Comparison of ENCODE assay signal across 13 cellular contexts in genomic region chr6:158758464-158758863, GRCh38.
DNase-seq lines count a peak whose midpoint lies in the region; ATAC-seq lines count a peak whose summit lies in the region.
"Had no signal": no experiment of that assay in that cellular context is flagged by ENCODE, and none has a peak within 500 bp of the region (broad histone marks: within the 10 kb centered on the region; RNA-seq: fewer than 3 reads in every experiment).

No MANE protein-coding gene starts in this region.

- no peak overlapping the region for H3K4me3 Mint-ChIP-seq in activated naive CD4-positive, alpha-beta T cell treated with anti-CD3 and anti-CD28 coated beads for 36 hours

- no peaks in the 10 kb centered on the region for H3K4me1 Mint-ChIP-seq in activated naive CD4-positive, alpha-beta T cell treated with anti-CD3 and anti-CD28 coated beads for 36 hours (ENCODE audit: low read depth)

- ATAC-seq in activated naive CD4-positive, alpha-beta T cell treated with anti-CD3 and anti-CD28 coated beads, Interleukin-2, amount 50 U/mL, for 72 hours, result peak in 1 of 2 donors; percentile 11
- no peak for ATAC-seq in GM19328 (IDR thresholded peaks at IDR 0.05; ENCODE audit: unreplicated experiment)
- ATAC-seq: PC-3 had no signal

- CTCF ChIA-PET in activated naive CD4-positive, alpha-beta T cell treated with anti-CD3 and anti-CD28 coated beads for 36 hours (lab: Charles Lee), result no interaction called here

- H3K36me3 Mint-ChIP-seq in activated naive CD4-positive, alpha-beta T cell treated with anti-CD3 and anti-CD28 coated beads, Interleukin-2, amount 50 U/mL, for 72 hours, result peaks cover 10 to 21% of the 10 kb centered on the region in 2 donors
- peaks cover 35% of the 10 kb centered on the region for H3K36me3 Mint-ChIP-seq in activated naive CD4-positive, alpha-beta T cell treated with anti-CD3 and anti-CD28 coated beads for 36 hours (ENCODE audit: low read depth)

- no peaks in the 10 kb centered on the region for H3K9me3 Mint-ChIP-seq in activated naive CD4-positive, alpha-beta T cell treated with anti-CD3 and anti-CD28 coated beads, Interleukin-2, amount 50 U/mL, for 72 hours
- no peaks in the 10 kb centered on the region for H3K9me3 Mint-ChIP-seq in activated naive CD4-positive, alpha-beta T cell treated with anti-CD3 and anti-CD28 coated beads for 36 hours
- H3K9me3 Mint-ChIP-seq: natural killer cell had no signal

- DNase-seq in activated naive CD4-positive, alpha-beta T cell treated with anti-CD3 and anti-CD28 coated beads, Interleukin-2, amount 50 U/mL, for 72 hours (ENCODE audit: low spot score in 2 of 2), result no peak
- DNase-seq in activated naive CD4-positive, alpha-beta T cell treated with anti-CD3 and anti-CD28 coated beads for 36 hours, result no peak
- DNase-seq in NCI-H2196 (lab: John Stamatoyannopoulos, UW; ENCODE audit: unreplicated experiment), result peak; percentile 74
- peak; percentile 84 for DNase-seq in cerebellar cortex (ENCODE audit: low spot score)
- DNase-seq in retina, result peak; percentile 42
- no peak for DNase-seq in AML-193 (lab: John Stamatoyannopoulos, UW)
- no peak for DNase-seq in HuH-7 (ENCODE audit: low spot score)
- DNase-seq: activated CD4-positive, alpha-beta T cell treated with anti-CD3 and anti-CD28 coated beads for 1 hour; amniotic stem cell; natural killer cell; PC-3; stimulated activated naive CD4-positive, alpha-beta T cell treated with Interleukin-2 at 50 U/mL for 16 hours had no signal

- peak overlapping the region; percentile 56 to 61 for H3K27ac Mint-ChIP-seq in activated naive CD4-positive, alpha-beta T cell treated with anti-CD3 and anti-CD28 coated beads, Interleukin-2, amount 50 U/mL, for 72 hours
- no peak overlapping the region for H3K27ac Mint-ChIP-seq in activated naive CD4-positive, alpha-beta T cell treated with anti-CD3 and anti-CD28 coated beads for 36 hours

- no peaks in the 10 kb centered on the region for H3K27me3 Mint-ChIP-seq in activated naive CD4-positive, alpha-beta T cell treated with anti-CD3 and anti-CD28 coated beads for 36 hours (ENCODE audit: low read depth)

- intact Hi-C loops in activated naive CD4-positive, alpha-beta T cell treated with anti-CD3 and anti-CD28 coated beads for 36 hours (cut with micrococcal nuclease), result no loop called here

Comparison
In these comparisons a context has a peak if more than half of its experiments do, and no peak if none do; other contexts are left out.
1. DNase-seq: peak in NCI-H2196 (single experiment), cerebellar cortex (single experiment) and retina (single experiment); none in activated naive CD4-positive, alpha-beta T cell treated with anti-CD3 and anti-CD28 coated beads, Interleukin-2, amount 50 U/mL, for 72 hours (0 of 2), activated naive CD4-positive, alpha-beta T cell treated with anti-CD3 and anti-CD28 coated beads for 36 hours (single experiment), AML-193 (0 of 2) and HuH-7 (single experiment).